Comparison of ENCODE assay signal across 1 cellular context in the genomic region with DNA sequence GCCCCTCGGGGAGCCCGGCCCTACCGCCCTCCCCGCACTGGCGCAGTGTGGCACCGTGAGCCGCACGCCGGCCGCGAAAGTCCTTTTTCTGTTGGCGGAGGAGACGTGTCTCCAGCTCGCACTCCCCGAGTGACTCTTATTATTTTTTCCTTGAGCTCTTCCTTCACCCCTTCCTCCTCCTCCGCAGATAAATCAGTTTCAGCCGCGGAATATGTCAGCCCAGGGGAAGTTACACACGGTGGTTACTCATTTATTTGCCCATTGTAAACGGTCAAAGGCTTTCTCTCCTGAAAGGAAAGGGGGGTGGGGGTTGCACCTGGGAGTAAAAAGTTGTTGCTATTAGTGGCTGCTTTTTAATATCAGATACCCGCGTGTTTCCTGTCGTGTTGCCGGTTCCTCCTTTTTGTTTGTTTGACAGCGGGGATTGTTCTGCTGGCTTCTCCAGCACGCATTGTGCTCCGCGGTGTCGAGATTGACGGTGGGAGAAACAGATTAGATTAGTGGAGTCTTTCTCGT.
A peak's percentile ranks its signal among the peaks of the same experiment; 100 is the strongest.
TF ChIP-seq lines count a peak whose summit lies in the region.

No MANE protein-coding gene starts in this region.

TF ChIP-seq in IMR-90, 13 proteins besides CTCF, POLR2A, EP300 and RAD21:
- TF ChIP-seq MAFK (IDR thresholded peaks at IDR 0.05; ENCODE audit: low read depth, low read length), result no peak
- no peak for TF ChIP-seq MXI1 (IDR thresholded peaks at IDR 0.05; ENCODE audit: borderline replicate concordance, low read depth, low read length)
- TF ChIP-seq CHD1 (IDR thresholded peaks at IDR 0.05; ENCODE audit: low read depth, low read length), result no peak; the same call in 1 of the 2 replicates
- TF ChIP-seq BHLHE40 (IDR thresholded peaks at IDR 0.05; ENCODE audit: low read depth, low read length), result no peak
- TF ChIP-seq FOS (IDR thresholded peaks at IDR 0.05; ENCODE audit: low read depth, low read length), result 0 out of 2 replicates have a peak, but pooled peaks have one; percentile 1
